In genomic region chr17:42107597-42108576, GRCh38 we compare ENCODE assay signal across 8 cellular contexts. TPM values are rescaled to one million over a fixed set of nuclear protein-coding genes. Genes with fewer than 3 reads are reported as not detected.
DNase-seq lines count a peak whose midpoint lies in the region; ATAC-seq lines count a peak whose summit lies in the region.

No MANE protein-coding gene starts in this region.

- DNase-seq in GM03348 (ENCODE audit: low spot score) (peak; percentile 72), NCI-H2107 treated with DMSO at 0.1 percent for 48 hours (lab: John Stamatoyannopoulos, UW; ENCODE audit: unreplicated experiment) (peak; percentile 70), cerebellar cortex (ENCODE audit: low spot score) (peak; percentile 88), lung microvascular endothelial cell (ENCODE audit: low read depth in 2 of 2) (peak; percentile 51 to 81), LoVo (ENCODE audit: low spot score) (no peak)
- DNase-seq in activated CD4-positive, alpha-beta T cell treated with anti-CD3 and anti-CD28 coated beads for 1 hour = peak; percentile 85
- DNase-seq in stimulated activated CD8-positive, alpha-beta memory T cell treated with anti-CD3 and anti-CD28 coated beads, Interleukin-12 subunit alpha, Interleukin-12 subunit beta, amount 100 ng/mL, for 4 hours (ENCODE audit: low read depth) = peak; percentile 88

- ATAC-seq in HG02763 (IDR thresholded peaks at IDR 0.05; ENCODE audit: unreplicated experiment) = peak; percentile 59

RNA-seq across cellular contexts. Expression of gene DHX58, which starts 4.6 kb away (rescaled TPM):
- 2.0 and 3.3 TPM in 2 replicates for total RNA-seq in lung microvascular endothelial cell

RNA-seq across cellular contexts. Expression of gene ZNF385C, which starts 9.6 kb away (rescaled TPM):
- not detected in 2 replicates for total RNA-seq in lung microvascular endothelial cell

RNA-seq across cellular contexts. Expression of gene KAT2A, which starts 13.3 kb away (rescaled TPM):
- total RNA-seq in lung microvascular endothelial cell = 3.3 and 6.7 TPM in 2 replicates

RNA-seq across cellular contexts. Expression of gene HSPB9, which starts 14.7 kb away (rescaled TPM):
- not detected in 2 replicates for total RNA-seq in lung microvascular endothelial cell

RNA-seq across cellular contexts. Expression of gene RAB5C, which starts 46.9 kb away (rescaled TPM):
- 71.7 and 72.8 TPM in 2 replicates for total RNA-seq in lung microvascular endothelial cell
